ENCODE assay signal across 11 cellular contexts in the genomic region with DNA sequence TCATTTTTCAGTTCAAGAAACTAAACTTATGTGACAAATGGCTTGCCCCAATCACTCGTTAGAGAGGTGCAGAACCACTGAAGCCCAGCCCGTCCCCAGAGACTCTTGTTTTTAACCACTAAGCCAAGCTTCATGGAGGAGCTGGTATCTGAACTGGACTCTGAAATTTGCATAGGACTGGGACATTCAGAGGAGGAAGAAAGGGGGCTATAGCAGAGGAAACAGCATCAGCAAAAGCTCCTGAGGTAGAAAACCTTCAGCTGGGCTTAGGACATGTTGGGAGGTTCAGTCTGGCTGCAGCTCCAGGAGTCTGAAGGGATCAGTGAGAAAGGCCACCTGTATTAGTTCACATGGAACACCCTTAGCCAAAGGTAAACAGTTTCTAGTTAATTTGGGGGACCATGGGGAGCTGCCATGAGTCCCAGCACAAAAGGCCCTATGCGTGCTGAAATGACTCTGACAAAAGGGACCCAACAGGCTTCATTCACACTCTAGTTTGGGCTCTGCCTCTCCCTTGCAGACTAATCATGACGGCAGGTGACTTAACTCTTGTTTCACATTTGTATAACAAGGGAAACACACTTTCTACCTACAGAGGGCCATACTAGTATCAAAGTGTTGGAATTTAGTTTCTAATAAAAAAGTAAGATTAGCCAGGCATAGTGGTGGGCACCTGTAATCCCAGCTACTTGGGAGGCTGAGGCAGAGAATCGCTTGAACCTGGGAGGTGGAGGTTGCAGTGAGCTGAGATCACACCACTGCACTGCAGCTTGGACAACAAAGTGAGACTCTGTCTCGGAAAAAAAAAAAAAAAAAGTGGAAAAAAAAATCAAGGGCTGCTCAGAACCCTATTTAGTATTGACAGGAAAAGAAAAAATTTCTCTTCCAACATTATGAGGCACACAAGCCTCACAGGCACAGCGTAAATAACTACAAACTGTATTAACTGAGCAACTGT. TPM values are rescaled to one million over a fixed set of nuclear protein-coding genes. Genes with fewer than 3 reads are reported as not detected.
A peak's percentile ranks its signal among the peaks of the same experiment; 100 is the strongest.
DNase-seq lines count a peak whose midpoint lies in the region; ATAC-seq and TF ChIP-seq lines count a peak whose summit lies in the region.
"Had no signal": no experiment of that assay in that cellular context is flagged by ENCODE, and none has a peak within 500 bp of the region (broad histone marks: within the 10 kb centered on the region; RNA-seq: fewer than 3 reads in every experiment).

No MANE protein-coding gene starts in this region.

- no peak for TF ChIP-seq CTCF in hepatocyte (IDR thresholded peaks at IDR 0.05; ENCODE audit: poor library complexity)
- no peak for TF ChIP-seq CTCF in uterus (IDR thresholded peaks at IDR 0.05)
- TF ChIP-seq CTCF in tibial nerve (IDR thresholded peaks at IDR 0.05): no peak

- H3K9me3 ChIP-seq in hepatocyte (ENCODE audit: low read depth) (no peaks in the 10 kb centered on the region), uterus (no peaks in the 10 kb centered on the region), tibial nerve (no peaks in the 10 kb centered on the region)

- no peaks in the 10 kb centered on the region for H3K9me2 ChIP-seq in hepatocyte (replicated peaks; ENCODE audit: insufficient read depth)

- WGBS in hepatocyte (ENCODE audit: low lambda C conversion rate, missing lambda C conversion rate): 79% methylated on average over 7 of the region's 7 CpGs
- 76 to 79% methylated on average over 7 of the region's 7 CpGs for WGBS in tibial nerve, 2 donors

- H3K27ac ChIP-seq in hepatocyte (peak overlapping the region; percentile 29), uterus (no peak overlapping the region), tibial nerve (no peak overlapping the region)

- H3K36me3 ChIP-seq in hepatocyte (replicated peaks; ENCODE audit: insufficient read depth, low read depth) (no peaks in the 10 kb centered on the region), uterus (no peaks in the 10 kb centered on the region), tibial nerve (peaks cover 0 to 8% (median 0%) of the 10 kb centered on the region in 3 donors)

- no peaks in the 10 kb centered on the region for H4K20me1 ChIP-seq in hepatocyte (ENCODE audit: insufficient read depth, poor library complexity, severe bottlenecking)

- ATAC-seq in GM18519 (IDR thresholded peaks at IDR 0.05; ENCODE audit: low FRiP score, unreplicated experiment) (peak; percentile 60), GM21717 (IDR thresholded peaks at IDR 0.05; ENCODE audit: unreplicated experiment) (peak; percentile 82), HG03196 (IDR thresholded peaks at IDR 0.05; ENCODE audit: unreplicated experiment) (peak; percentile 50)

- no peak overlapping the region for H3K4me2 ChIP-seq in hepatocyte

- H3K79me2 ChIP-seq in hepatocyte: peaks cover 16% of the 10 kb centered on the region

- H2AFZ ChIP-seq in hepatocyte: no peak overlapping the region

- intact Hi-C loops in uterus (cut with DNase I; ENCODE audit: low total_unique reads): no loop called here

- no peaks in the 10 kb centered on the region for H3K27me3 ChIP-seq in hepatocyte
- no peaks in the 10 kb centered on the region for H3K27me3 ChIP-seq in uterus
- H3K27me3 ChIP-seq in tibial nerve: no peaks in the 10 kb centered on the region

- TF ChIP-seq POLR2A in uterus (IDR thresholded peaks at IDR 0.05): no peak
- TF ChIP-seq POLR2A in tibial nerve (IDR thresholded peaks at IDR 0.05): no peak

- TF ChIP-seq EP300 in tibial nerve (IDR thresholded peaks at IDR 0.05): no peak

- no peak overlapping the region for H3K4me3 ChIP-seq in hepatocyte
- H3K4me3 ChIP-seq in uterus: no peak overlapping the region
- no peak overlapping the region for H3K4me3 ChIP-seq in tibial nerve

- no peaks in the 10 kb centered on the region for H3K4me1 ChIP-seq in hepatocyte (ENCODE audit: insufficient read depth)
- H3K4me1 ChIP-seq in uterus: no peaks in the 10 kb centered on the region
- no peaks in the 10 kb centered on the region for H3K4me1 ChIP-seq in tibial nerve

- DNase-seq in hepatocyte (ENCODE audit: low spot score): no peak
- DNase-seq in NCI-H2171 treated with DMSO at 0.1 percent for 48 hours (lab: John Stamatoyannopoulos, UW): no peak
- DNase-seq in NCI-H1694 treated with DMSO at 0.1 percent for 48 hours (lab: John Stamatoyannopoulos, UW): no peak
- DNase-seq in uterus: no peak
- no peak for DNase-seq in tibial nerve (ENCODE audit: low spot score in 2 of 2)
- DNase-seq: CD4-positive, CD25-positive, alpha-beta regulatory T cell; NCI-H2227 treated with DMSO at 0.1 percent for 48 hours; stimulated activated CD4-positive, alpha-beta T cell treated with anti-CD3 and anti-CD28 coated beads, Interleukin-2, amount 100 ng/mL, for 24 hours had no signal

RNA-seq across cellular contexts. Expression of gene FBXO10, which starts 10.2 kb away (rescaled TPM):
- total RNA-seq in hepatocyte: 10.2 and 12.5 TPM in 2 replicates
- polyA plus RNA-seq in hepatocyte: 7.4 and 9.8 TPM in 2 replicates
- total RNA-seq in uterus: 10 to 100 TPM in 1 of 4 donors, 1 to 10 TPM in 2, not detected in 1; 2.8 to 12.9 (median 9.4) TPM
- 10 to 100 TPM in 2 of 4 donors, 1 to 10 TPM in 2; 5.7 to 11.4 (median 9.2) TPM for total RNA-seq in tibial nerve

RNA-seq across cellular contexts. Expression of gene TOMM5, which starts 26.5 kb away (rescaled TPM):
- total RNA-seq in hepatocyte: 173 and 187 TPM in 2 replicates
- polyA plus RNA-seq in hepatocyte: 283 and 293 TPM in 2 replicates
- total RNA-seq in uterus: 100 to 1,000 TPM in 2 of 4 donors, 10 to 100 TPM in 2; 58.1 to 136 (median 94.7) TPM
- total RNA-seq in tibial nerve: 10 to 100 TPM; 21.0 to 81.1 (median 63.7) TPM
